ENCODE assay signal across 12 cellular contexts in genomic region chr17:12637015-12637414, GRCh38. TPM values are rescaled to one million over a fixed set of nuclear protein-coding genes. Genes with fewer than 3 reads are reported as not detected.
A peak's percentile ranks its signal among the peaks of the same experiment; 100 is the strongest.
DNase-seq lines count a peak whose midpoint lies in the region; ATAC-seq and TF ChIP-seq lines count a peak whose summit lies in the region.
"Had no signal": no experiment of that assay in that cellular context is flagged by ENCODE, and none has a peak within 500 bp of the region (broad histone marks: within the 10 kb centered on the region; RNA-seq: fewer than 3 reads in every experiment).

No MANE protein-coding gene starts in this region.

- intact Hi-C loops in esophagus muscularis mucosa (cut with DNase I): no loop called here

- H3K27me3 ChIP-seq in HUES48 (ENCODE audit: control insufficient read depth, insufficient read depth, low read length) (no peaks in the 10 kb centered on the region), brain microvascular endothelial cell (replicated peaks) (no peaks in the 10 kb centered on the region), esophagus muscularis mucosa (no peaks in the 10 kb centered on the region)
- H3K27me3 ChIP-seq: thyroid gland had no signal

- H3K4me1 Mint-ChIP-seq in T-cell: no peaks in the 10 kb centered on the region

- H3K27me3 Mint-ChIP-seq in T-cell: peaks cover 0 to 4% of the 10 kb centered on the region in 2 donors

- in situ Hi-C loops in brain microvascular endothelial cell (cut with HindIII; ENCODE audit: low pct_ligation_motif_present, low sequenced_read_pairs): no loop called here

- no peak overlapping the region for H3K4me3 Mint-ChIP-seq in T-cell
- H3K4me3 Mint-ChIP-seq: H9 had no signal

- TF ChIP-seq CTCF in AG09319 (IDR thresholded peaks at IDR 0.05; ENCODE audit: low read depth, low read length) (no peak), brain microvascular endothelial cell (IDR thresholded peaks at IDR 0.05; ENCODE audit: low read depth, low read length, missing control alignments) (no peak), esophagus muscularis mucosa (IDR thresholded peaks at IDR 0.05) (no peak)

- no peak for ATAC-seq in T-cell (replicated peaks in 1 of 4)

- POLR2A ChIA-PET in T-cell (lab: Charles Lee): no interaction called here

- no peak overlapping the region for H3K4me3 ChIP-seq in HUES48 (ENCODE audit: low read depth, low read length)
- no peak overlapping the region for H3K4me3 ChIP-seq in brain microvascular endothelial cell (ENCODE audit: low read depth, low read length)
- no peak overlapping the region for H3K4me3 ChIP-seq in esophagus muscularis mucosa
- H3K4me3 ChIP-seq: thyroid gland had no signal

- no peaks in the 10 kb centered on the region for H3K36me3 Mint-ChIP-seq in T-cell

- no peaks in the 10 kb centered on the region for H3K36me3 ChIP-seq in HUES48 (ENCODE audit: control insufficient read depth, insufficient read depth, low read length)
- no peaks in the 10 kb centered on the region for H3K36me3 ChIP-seq in brain microvascular endothelial cell (replicated peaks)
- no peaks in the 10 kb centered on the region for H3K36me3 ChIP-seq in esophagus muscularis mucosa
- H3K36me3 ChIP-seq: thyroid gland had no signal

- CTCF ChIA-PET in T-cell (lab: Charles Lee): interaction anchor here in 1 of 2 donors (0.6 kb wide), 1 partner anchor 50 kb away, joined by 4 read pairs; no protein-coding TSS in a partner anchor

- no peaks in the 10 kb centered on the region for H3K9me3 ChIP-seq in HUES48 (ENCODE audit: control insufficient read depth, insufficient read depth, low read length)
- H3K9me3 ChIP-seq in esophagus muscularis mucosa: no peaks in the 10 kb centered on the region
- H3K9me3 ChIP-seq: thyroid gland had no signal

- H3K27ac ChIP-seq in HUES48 (ENCODE audit: low read depth, low read length) (peak overlapping the region; percentile 70), brain microvascular endothelial cell (peak overlapping the region; percentile 83), esophagus muscularis mucosa (replicated peaks in 1 of 4) (no peak overlapping the region)
- H3K27ac ChIP-seq: thyroid gland had no signal

- peaks cover 7 to 18% (median 8%) of the 10 kb centered on the region in 3 donors for H3K9me3 Mint-ChIP-seq in T-cell
- H3K9me3 Mint-ChIP-seq: H9 had no signal

- no peak for TF ChIP-seq EP300 in esophagus muscularis mucosa (IDR thresholded peaks at IDR 0.05)

- H3K4me1 ChIP-seq in HUES48 (ENCODE audit: control insufficient read depth, insufficient read depth, low read length): peaks cover 9% of the 10 kb centered on the region; the same call in 1 of the 2 replicates
- peaks cover 0 to 20% (median 4%) of the 10 kb centered on the region in 4 donors for H3K4me1 ChIP-seq in esophagus muscularis mucosa
- H3K4me1 ChIP-seq: thyroid gland had no signal

- WGBS in esophagus muscularis mucosa: 17% methylated on average over 2 of the region's 2 CpGs

- TF ChIP-seq POLR2A in esophagus muscularis mucosa (IDR thresholded peaks at IDR 0.05; ENCODE audit: low read depth): no peak

- no peak overlapping the region for H3K9ac ChIP-seq in HUES48 (ENCODE audit: low read depth, low read length)

- H3K27ac Mint-ChIP-seq in T-cell: no peak overlapping the region

- DNase-seq in AG09319 (ENCODE audit: extremely low read depth, low read depth) (peak; percentile 57), brain microvascular endothelial cell (peak; percentile 99), kidney tubule cell (ENCODE audit: low spot score) (peak; percentile 89), mesenteric fat pad (ENCODE audit: low spot score) (no peak), esophagus muscularis mucosa (ENCODE audit: extremely low spot score) (no peak), T-cell (no peak)
- no peak for DNase-seq in activated CD4-positive, alpha-beta T cell treated with anti-CD3 and anti-CD28 coated beads for 4 hours
- DNase-seq: caudate nucleus, H9, SHP77, thyroid gland had no signal

RNA-seq across cellular contexts. Expression of gene MYOCD, which starts 28.7 kb away (rescaled TPM):
- 4.5 TPM for total RNA-seq in mesenteric fat pad
- 100 to 1,000 TPM in 3 of 4 donors, 10 to 100 TPM in 1; 96.2 to 211 (median 124) TPM for total RNA-seq in esophagus muscularis mucosa
- total RNA-seq in T-cell: not detected

Comparison
In these comparisons a context has a peak if more than half of its experiments do, and no peak if none do; other contexts are left out.
1. DNase-seq: peak in AG09319 (single experiment), brain microvascular endothelial cell (single experiment) and kidney tubule cell (single experiment); none in activated CD4-positive, alpha-beta T cell treated with anti-CD3 and anti-CD28 coated beads for 4 hours (0 of 2), mesenteric fat pad (single experiment), esophagus muscularis mucosa (single experiment) and T-cell (0 of 34).
2. H3K27ac ChIP-seq: peak in HUES48 (single experiment) and brain microvascular endothelial cell (single experiment); none in esophagus muscularis mucosa (0 of 4).
3. RNA of gene MYOCD, which starts 28.7 kb away (total RNA-seq): 96.2 to 211 TPM in esophagus muscularis mucosa; 4.5 TPM in mesenteric fat pad (single experiment) and not detected in T-cell; every median in the first group is over 10 times any median in the second.